16 cellular contexts compared by ENCODE assay signal in genomic region chr2:25337276-25337675, GRCh38. TPM values are rescaled to one million over a fixed set of nuclear protein-coding genes. Genes with fewer than 3 reads are reported as not detected.
DNase-seq lines count a peak whose midpoint lies in the region; ATAC-seq and TF ChIP-seq lines count a peak whose summit lies in the region.
"Had no signal": no experiment of that assay in that cellular context is flagged by ENCODE, and none has a peak within 500 bp of the region (broad histone marks: within the 10 kb centered on the region; RNA-seq: fewer than 3 reads in every experiment).

No MANE protein-coding gene starts in this region.

- no peak overlapping the region for H2BK120ac ChIP-seq in IMR-90 (ENCODE audit: low read depth, low read length)

- H3K9me3 ChIP-seq in IMR-90 (ENCODE audit: control insufficient read depth, insufficient read depth, low read length) (no peaks in the 10 kb centered on the region), sigmoid colon (no peaks in the 10 kb centered on the region), colonic mucosa (no peaks in the 10 kb centered on the region)
- H3K9me3 ChIP-seq: tibial nerve had no signal

- H3K4me2 ChIP-seq in IMR-90 (ENCODE audit: low read depth, low read length) = no peak overlapping the region
- H3K4me2 ChIP-seq: hepatocyte had no signal

- CTCF ChIA-PET in IMR-90 (lab: Yijun Ruan, JAX) = no interaction called here

- H3K27me3 ChIP-seq in IMR-90 (ENCODE audit: control insufficient read depth, insufficient read depth, low read length) = no peaks in the 10 kb centered on the region
- no peaks in the 10 kb centered on the region for H3K27me3 ChIP-seq in sigmoid colon
- H3K27me3 ChIP-seq in colonic mucosa = no peaks in the 10 kb centered on the region
- H3K27me3 ChIP-seq: hepatocyte, tibial nerve had no signal

- no peak overlapping the region for H2BK15ac ChIP-seq in IMR-90 (ENCODE audit: low read depth, low read length)

- no peak overlapping the region for H2AK5ac ChIP-seq in IMR-90 (ENCODE audit: low read depth, low read length)

- intact Hi-C loops in IMR-90 (cut with micrococcal nuclease) = no loop called here
- intact Hi-C loops in sigmoid colon (cut with DNase I) = loop anchor here (5.0 kb wide), 1 partner anchor 40 kb away; no protein-coding TSS in a partner anchor
- intact Hi-C loops in colonic mucosa (cut with DNase I) = no loop called here

- no peak overlapping the region for H3K4ac ChIP-seq in IMR-90 (ENCODE audit: low read depth, low read length)

- in situ Hi-C loops in IMR-90 (cut with MboI; ENCODE audit: low sequenced_read_pairs) = no loop called here

- H3K56ac ChIP-seq in IMR-90 (ENCODE audit: extremely low read depth, insufficient read depth, low read length) = no peak overlapping the region

- no peak overlapping the region for H3K9ac ChIP-seq in IMR-90 (ENCODE audit: low read depth, low read length)
- H3K9ac ChIP-seq in colonic mucosa (ENCODE audit: low read depth in 2 of 2, low read length in 2 of 2) = no peak overlapping the region

- H3K79me1 ChIP-seq in IMR-90 (ENCODE audit: low read depth in 1 of 2, low read length in 2 of 2) = peaks cover 1 to 58% of the 10 kb centered on the region in 2 experiments

- no peak for TF ChIP-seq EP300 in sigmoid colon (IDR thresholded peaks at IDR 0.05)

- no peaks in the 10 kb centered on the region for H3K36me3 Mint-ChIP-seq in activated T-cell treated with anti-CD3 and anti-CD28 coated beads, Interleukin-2, amount 50 U/mL, for 72 hours (ENCODE audit: insufficient read depth in 2 of 2)

- DNase-seq in activated T-cell treated with anti-CD3 and anti-CD28 coated beads, Interleukin-2, amount 50 U/mL, for 72 hours = no peak
- DNase-seq in activated T-cell treated with anti-CD3 and anti-CD28 coated beads for 4 hours (no peak), IMR-90 (no peak), caudate nucleus (lab: John Stamatoyannopoulos, UW) (peak in 4 of 61 donors; percentile 23 to 47 (median 34)), sigmoid colon (no peak), colonic mucosa (no peak), NCI-H1436 treated with DMSO at 0.1 percent for 48 hours (lab: John Stamatoyannopoulos, UW) (no peak), NCI-H1048 (lab: John Stamatoyannopoulos, UW) (no peak)
- DNase-seq: activated CD4-positive, CD25-positive, alpha-beta regulatory T cell; activated effector memory CD4-positive, alpha-beta T cell treated with anti-CD3 and anti-CD28 coated beads, Interleukin-2, amount 50 U/mL, for 16 hours; naive B cell; NCI-H1417; NCI-H345; OCI-M1 had no signal

- H2BK20ac ChIP-seq in IMR-90 (ENCODE audit: low read depth, low read length) = no peak overlapping the region

- peaks cover 68% of the 10 kb centered on the region for H3K4me1 Mint-ChIP-seq in activated T-cell treated with anti-CD3 and anti-CD28 coated beads, Interleukin-2, amount 50 U/mL, for 72 hours (ENCODE audit: low read depth)

- H3K9me3 Mint-ChIP-seq in activated T-cell treated with anti-CD3 and anti-CD28 coated beads, Interleukin-2, amount 50 U/mL, for 72 hours = no peaks in the 10 kb centered on the region
- H3K9me3 Mint-ChIP-seq: naive B cell had no signal

- no peaks in the 10 kb centered on the region; the same call in 1 of the 2 replicates for H3K9me1 ChIP-seq in IMR-90 (ENCODE audit: insufficient read depth, low read length)

- H3K4me3 Mint-ChIP-seq in activated T-cell treated with anti-CD3 and anti-CD28 coated beads, Interleukin-2, amount 50 U/mL, for 72 hours = peak overlapping the region; percentile 23 to 69

- POLR2A ChIA-PET in IMR-90 (lab: Charles Lee; ENCODE audit: unreplicated experiment) = no interaction called here

- BruUV-seq in IMR-90 (replicated peaks; lab: Mats Ljungman, UMichigan) = no TSS peak

- no peak for TF ChIP-seq CTCF in IMR-90 (conservative IDR thresholded peaks at IDR 0.05; ENCODE audit: low read depth, low read length)
- TF ChIP-seq CTCF in sigmoid colon (IDR thresholded peaks at IDR 0.05) = no peak
- TF ChIP-seq CTCF in colonic mucosa (IDR thresholded peaks at IDR 0.05) = no peak

- H4K20me1 ChIP-seq in IMR-90 (ENCODE audit: insufficient read depth, low read length) = peaks cover 58% of the 10 kb centered on the region

- no peak overlapping the region for H4K5ac ChIP-seq in IMR-90 (ENCODE audit: low read depth, low read length)

- no peak overlapping the region for H3K18ac ChIP-seq in IMR-90 (ENCODE audit: low read depth, low read length)

- H3K27me3 Mint-ChIP-seq in activated T-cell treated with anti-CD3 and anti-CD28 coated beads, Interleukin-2, amount 50 U/mL, for 72 hours (ENCODE audit: low read depth) = no peaks in the 10 kb centered on the region

- no peak for TF ChIP-seq RAD21 in IMR-90 (IDR thresholded peaks at IDR 0.05; ENCODE audit: low read length)

- H3K36me3 ChIP-seq in IMR-90 (ENCODE audit: control insufficient read depth, insufficient read depth, low read length) (no peaks in the 10 kb centered on the region), sigmoid colon (no peaks in the 10 kb centered on the region), colonic mucosa (no peaks in the 10 kb centered on the region)
- H3K36me3 ChIP-seq: tibial nerve had no signal

- no peak overlapping the region for H2BK5ac ChIP-seq in IMR-90 (ENCODE audit: low read depth, low read length, poor library complexity, severe bottlenecking)

- H2AFZ ChIP-seq in IMR-90 (replicated peaks; ENCODE audit: low read length, poor library complexity) = peak overlapping the region; percentile 44
- H2AFZ ChIP-seq: hepatocyte had no signal

- no peak overlapping the region for H3K23ac ChIP-seq in IMR-90 (ENCODE audit: low read depth, low read length)

- peak overlapping the region; percentile 36 for H3K27ac Mint-ChIP-seq in activated T-cell treated with anti-CD3 and anti-CD28 coated beads, Interleukin-2, amount 50 U/mL, for 72 hours

- TF ChIP-seq POLR2A in IMR-90 (IDR thresholded peaks at IDR 0.05; ENCODE audit: low read depth, low read length) (no peak), sigmoid colon (IDR thresholded peaks at IDR 0.05) (no peak)

- no peak for ATAC-seq in activated T-cell treated with anti-CD3 and anti-CD28 coated beads, Interleukin-2, amount 50 U/mL, for 72 hours (replicated peaks in 1 of 2)
- ATAC-seq in IMR-90 (ENCODE audit: low read depth) = no peak

- no peak overlapping the region for H2AK9ac ChIP-seq in IMR-90 (replicated peaks; ENCODE audit: low read depth, low read length, poor library complexity)

- dilution Hi-C loops in IMR-90 (cut with HindIII; ENCODE audit: low sequenced_read_pairs, unreplicated experiment) = no loop called here

- H3K4me1 ChIP-seq in IMR-90 (ENCODE audit: control insufficient read depth, insufficient read depth, low read length) = peaks cover 8% of the 10 kb centered on the region; the same call in 1 of the 2 replicates
- H3K4me1 ChIP-seq in sigmoid colon = peaks cover 0 to 82% (median 70%) of the 10 kb centered on the region in 4 donors
- peaks cover 8% of the 10 kb centered on the region for H3K4me1 ChIP-seq in colonic mucosa

- no peak overlapping the region for H4K91ac ChIP-seq in IMR-90 (ENCODE audit: insufficient read depth, low read depth, low read length)

- H4K8ac ChIP-seq in IMR-90 (ENCODE audit: low read depth in 2 of 2, low read length in 2 of 2) = no peak overlapping the region

- H3K27ac ChIP-seq in IMR-90 (ENCODE audit: insufficient read depth, low read length) (no peak overlapping the region), caudate nucleus (ENCODE audit: low read depth, low read length) (peak overlapping the region; percentile 91), sigmoid colon (peak overlapping the region in 3 of 4 donors; percentile 87 to 93 (median 92)), colonic mucosa (no peak overlapping the region)
- H3K27ac ChIP-seq: hepatocyte had no signal

- no peak overlapping the region for H3K14ac ChIP-seq in IMR-90 (replicated peaks; ENCODE audit: low read depth, low read length)

- H3K4me3 ChIP-seq in IMR-90 (ENCODE audit: insufficient read depth, low read depth, low read length) (no peak overlapping the region), sigmoid colon (no peak overlapping the region), colonic mucosa (no peak overlapping the region)
- H3K4me3 ChIP-seq: hepatocyte, tibial nerve had no signal

- WGBS in IMR-90 (ENCODE audit: extremely low coverage in 2 of 2, insufficient read length in 1 of 2), 2 experiments = 84% methylated on average over 7 of the region's 10 CpGs; no CpG with 5 or more reads in 1 of the 2 experiments
- 76 to 89% methylated on average over 10 of the region's 10 CpGs for WGBS in sigmoid colon, 2 donors

TF ChIP-seq in IMR-90, 13 proteins besides CTCF, POLR2A, EP300 and RAD21:
- TF ChIP-seq SMC3 (IDR thresholded peaks at IDR 0.05; ENCODE audit: low read depth, low read length) (no peak), RFX5 (IDR thresholded peaks at IDR 0.05; ENCODE audit: low read depth, low read length) (no peak)
TF ChIP-seq in IMR-90: peak in this region for 0.

RNA-seq across cellular contexts. Expression of gene DNMT3A, which starts 4.4 kb away (rescaled TPM):
- total RNA-seq in activated T-cell treated with anti-CD3 and anti-CD28 coated beads, Interleukin-2, amount 50 U/mL, for 72 hours = 100 to 1,000 TPM in 1 of 2 donors, 10 to 100 TPM in 1; 90.2 to 108 TPM
- 6.1 and 9.7 TPM in 2 replicates for total RNA-seq in IMR-90 (2012; rRNA removed)
- 4.4 and 4.5 TPM in 2 replicates for polyA plus RNA-seq in IMR-90 (2012; rRNA removed)
- polyA plus RNA-seq in IMR-90 (2012; cell fraction: cytosol; rRNA removed) = 1.4 and 3.9 TPM in 2 replicates
- polyA plus RNA-seq in IMR-90 (2012; cell fraction: nucleus; rRNA removed; ENCODE audit: low replicate concordance) = 15.3 and 15.8 TPM in 2 replicates
- 10 to 100 TPM; 16.4 to 30.2 (median 18.3) TPM for total RNA-seq in sigmoid colon
- 10 to 100 TPM in 1 of 3 donors, 1 to 10 TPM in 2; 4.4 to 21.1 (median 4.8) TPM for polyA plus RNA-seq in sigmoid colon
- total RNA-seq in colonic mucosa = 10 to 100 TPM; 30.8 to 44.5 TPM

Comparison
In these comparisons a context has a peak if more than half of its experiments do, and no peak if none do; other contexts are left out.
1. H3K27ac ChIP-seq: peak in caudate nucleus (single experiment) and sigmoid colon (3 of 4); none in IMR-90 (single experiment) and colonic mucosa (single experiment).